ENCODE assay signal across 16 cellular contexts in genomic region chr4:107894138-107894603, GRCh38.
"Had no signal": no experiment of that assay in that cellular context is flagged by ENCODE, and none has a peak within 500 bp of the region (broad histone marks: within the 10 kb centered on the region; RNA-seq: fewer than 3 reads in every experiment).

No MANE protein-coding gene starts in this region.

- H3K4me3 ChIP-seq: ascending aorta, cardiac muscle cell, coronary artery, lung, testis had no signal

- H3K9me3 ChIP-seq: ascending aorta, testis had no signal

- H3K4me1 Mint-ChIP-seq: activated B cell treated with CpG ODN at 0.5 μM for 24 hours; activated naive CD8-positive, alpha-beta T cell treated with anti-CD3 and anti-CD28 coated beads, Interleukin-2, amount 50 U/mL, for 24 hours had no signal

- H3K36me3 ChIP-seq: ascending aorta, cardiac muscle cell had no signal

- DNase-seq: activated B cell treated with CpG ODN at 0.5 μM for 24 hours; activated CD4-positive, alpha-beta T cell treated with anti-CD3 and anti-CD28 coated beads, Interleukin-2, amount 10 ng/mL, durations not matched to agents 24 days and 14 days; activated naive CD4-positive, alpha-beta T cell treated with Interleukin-2 at 50 U/mL for 16 hours; activated naive CD8-positive, alpha-beta T cell treated with anti-CD3 and anti-CD28 coated beads, Interleukin-2, amount 50 U/mL, for 24 hours; effector CD4-positive, alpha-beta T cell; hypothalamus; nephron progenitor cell; stimulated activated CD4-positive, alpha-beta T cell treated with anti-CD3 and anti-CD28 coated beads, Interleukin-15, amount 100 ng/mL, for 24 hours; stimulated activated CD4-positive, alpha-beta T cell treated with anti-CD3 and anti-CD28 coated beads, Interleukin-4, amount 100 ng/mL, for 24 hours; testis had no signal

- H3K27ac Mint-ChIP-seq: activated B cell treated with CpG ODN at 0.5 μM for 24 hours; activated CD4-positive, alpha-beta T cell treated with anti-CD3 and anti-CD28 coated beads, Interleukin-2, amount 10 ng/mL, durations not matched to agents 24 days and 14 days; activated naive CD8-positive, alpha-beta T cell treated with anti-CD3 and anti-CD28 coated beads, Interleukin-2, amount 50 U/mL, for 24 hours; nephron progenitor cell; stimulated activated naive CD8-positive, alpha-beta T cell treated with anti-CD3 and anti-CD28 coated beads, Interleukin-15, Interleukin-2, amounts not matched to agents 100 ng/mL and 50 ng/mL, for 24 hours; T-helper 1 cell treated with Interleukin-12 subunit alpha and Interleukin-12 subunit beta and Interleukin-4 antibody, amounts not matched to agents 30 μg/mL and 1 μg/mL, for 36 hours had no signal

- H3K4me3 Mint-ChIP-seq: activated B cell treated with CpG ODN at 0.5 μM for 24 hours; activated CD4-positive, alpha-beta T cell treated with anti-CD3 and anti-CD28 coated beads, Interleukin-2, amount 10 ng/mL, durations not matched to agents 24 days and 14 days; activated naive CD8-positive, alpha-beta T cell treated with anti-CD3 and anti-CD28 coated beads, Interleukin-2, amount 50 U/mL, for 24 hours; nephron progenitor cell; stimulated activated naive CD8-positive, alpha-beta T cell treated with anti-CD3 and anti-CD28 coated beads, Interleukin-15, Interleukin-2, amounts not matched to agents 100 ng/mL and 50 ng/mL, for 24 hours; T-helper 1 cell treated with Interleukin-12 subunit alpha and Interleukin-12 subunit beta and Interleukin-4 antibody, amounts not matched to agents 30 μg/mL and 1 μg/mL, for 36 hours had no signal

- H3K9me3 Mint-ChIP-seq: activated B cell treated with CpG ODN at 0.5 μM for 24 hours; activated naive CD8-positive, alpha-beta T cell treated with anti-CD3 and anti-CD28 coated beads, Interleukin-2, amount 50 U/mL, for 24 hours; stimulated activated naive CD8-positive, alpha-beta T cell treated with anti-CD3 and anti-CD28 coated beads, Interleukin-15, Interleukin-2, amounts not matched to agents 100 ng/mL and 50 ng/mL, for 24 hours had no signal

- H3K4me1 ChIP-seq: testis had no signal

- H3K27ac ChIP-seq: ascending aorta, cardiac muscle cell, coronary artery, testis had no signal

- H3K27me3 ChIP-seq: ascending aorta, cardiac muscle cell, testis had no signal

- ATAC-seq: activated naive CD8-positive, alpha-beta T cell treated with anti-CD3 and anti-CD28 coated beads, Interleukin-2, amount 50 U/mL, for 24 hours had no signal
